ENCODE assay signal across 9 cellular contexts in the genomic region with DNA sequence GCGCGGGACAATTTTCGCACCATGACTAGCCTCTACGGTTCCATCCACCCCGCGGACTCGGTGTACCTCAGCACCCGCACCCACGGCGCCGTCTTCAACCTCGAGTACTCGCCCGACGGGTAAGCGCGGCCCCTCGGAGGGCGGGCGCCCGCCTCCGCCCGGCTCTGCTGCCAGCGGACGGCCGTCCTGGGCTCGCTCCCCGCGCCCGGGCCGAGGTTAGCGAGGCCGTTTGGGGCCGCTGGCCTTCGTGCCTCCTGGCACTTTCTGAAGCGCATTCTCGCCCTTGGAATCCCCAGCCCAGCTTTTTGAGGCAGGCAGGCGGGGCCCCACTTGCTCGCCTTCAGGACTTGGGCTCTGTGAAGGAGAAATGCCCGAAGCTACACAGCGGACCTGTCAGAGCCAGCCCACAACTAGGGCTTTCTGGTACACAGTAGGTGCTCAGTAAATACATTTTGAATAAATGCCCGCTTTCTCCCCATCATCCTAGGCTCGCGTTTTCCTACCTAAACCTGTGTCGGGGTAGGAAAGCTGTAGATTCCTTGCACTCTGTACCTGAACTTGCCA. TPM values are rescaled to one million over a fixed set of nuclear protein-coding genes. Genes with fewer than 3 reads are reported as not detected.
DNase-seq lines count a peak whose midpoint lies in the region; ATAC-seq, FAIRE-seq and TF ChIP-seq lines count a peak whose summit lies in the region.
"Had no signal": no experiment of that assay in that cellular context is flagged by ENCODE, and none has a peak within 500 bp of the region (broad histone marks: within the 10 kb centered on the region; RNA-seq: fewer than 3 reads in every experiment).

No MANE protein-coding gene starts in this region.

- H3K9ac ChIP-seq in DND-41 (ENCODE audit: low read depth, low read length) (peak overlapping the region; percentile 85), trophoblast cell (ENCODE audit: low read length) (peak overlapping the region; percentile 91)

- H3K4me1 ChIP-seq in DND-41 (ENCODE audit: insufficient read depth, low read length) (peaks cover 34% of the 10 kb centered on the region), trophoblast cell (ENCODE audit: control insufficient read depth in 1 of 2, insufficient read depth in 2 of 2, low read length in 2 of 2) (peaks cover 9 to 20% of the 10 kb centered on the region in 2 experiments)

- no peak for DNase-seq in DND-41
- peak; percentile 8 for DNase-seq in HTR-8/SVneo (ENCODE audit: insufficient read length, low spot score)
- DNase-seq in activated T-cell treated with anti-CD3 and anti-CD28 coated beads, Interleukin-2, amount 50 U/mL, for 48 hours = peak; percentile 57 to 68
- DNase-seq in glomerular visceral epithelial cell (ENCODE audit: extremely low spot score) = peak; percentile 20
- peak in 1 of 2 donors; percentile 35 for DNase-seq in trophoblast cell
- no peak for DNase-seq in GOT3 (lab: John Stamatoyannopoulos, UW)
- no peak for DNase-seq in NK-92 treated with Interleukin-12 subunit alpha and Interleukin-12 subunit beta, amount 100 ng/mL, for 24 hours (lab: John Stamatoyannopoulos, UW)

- H3K14ac ChIP-seq in trophoblast cell (ENCODE audit: low read length) = peak overlapping the region; percentile 87

- H3K23ac ChIP-seq in trophoblast cell (ENCODE audit: low read length) = no peak overlapping the region

- H2AFZ ChIP-seq in DND-41 (ENCODE audit: low read depth, low read length) (peak overlapping the region; percentile 97), trophoblast cell (ENCODE audit: insufficient read depth, low read length, poor library complexity) (peak overlapping the region; percentile 88)

- H3K4me3 ChIP-seq in DND-41 (ENCODE audit: low read depth in 1 of 2, low read length in 2 of 2) = peak overlapping the region; percentile 51 to 95
- peak overlapping the region; percentile 96 for H3K4me3 ChIP-seq in trophoblast cell (ENCODE audit: low read depth, low read length)

- WGBS in trophoblast cell (ENCODE audit: extremely low coverage, insufficient coverage, insufficient read length) = no CpG with 5 or more reads among the region's 45 CpGs

- H2BK5ac ChIP-seq in trophoblast cell (ENCODE audit: low read depth, low read length, poor library complexity) = peak overlapping the region; percentile 42

- H3K27me3 ChIP-seq in DND-41 (ENCODE audit: insufficient read depth, low read length, poor library complexity) (no peaks in the 10 kb centered on the region), trophoblast cell (ENCODE audit: insufficient read depth, low read length) (no peaks in the 10 kb centered on the region)

- H2BK120ac ChIP-seq in trophoblast cell (ENCODE audit: insufficient read depth, low read length, poor library complexity) = peak overlapping the region; percentile 64

- H3K4ac ChIP-seq in trophoblast cell (ENCODE audit: low read depth, low read length) = peak overlapping the region; percentile 68

- H3K36me3 ChIP-seq in DND-41 (ENCODE audit: insufficient read depth, low read length) (peaks cover 6% of the 10 kb centered on the region; the same call in 1 of the 2 replicates), trophoblast cell (ENCODE audit: control insufficient read depth in 1 of 2, insufficient read depth in 2 of 2, low read length in 2 of 2) (peaks cover 0 to 2% of the 10 kb centered on the region in 2 experiments)

- no peak overlapping the region for H2BK12ac ChIP-seq in trophoblast cell (ENCODE audit: low read length)

- peak overlapping the region; percentile 91 for H3K18ac ChIP-seq in trophoblast cell (ENCODE audit: low read length)

- peak overlapping the region; percentile 88 for H4K8ac ChIP-seq in trophoblast cell (ENCODE audit: low read depth, low read length)

- ATAC-seq in DND-41 (ENCODE audit: insufficient read depth, low read depth) = peak; percentile 54
- peak; percentile 39 for ATAC-seq in GM21528 (IDR thresholded peaks at IDR 0.05; ENCODE audit: low FRiP score, unreplicated experiment)

- H3K4me2 ChIP-seq in DND-41 (ENCODE audit: insufficient read depth, low read length) = peak overlapping the region; percentile 97
- peak overlapping the region; percentile 80 for H3K4me2 ChIP-seq in trophoblast cell (ENCODE audit: low read length)

- peak overlapping the region; percentile 79 for H4K91ac ChIP-seq in trophoblast cell (ENCODE audit: low read depth, low read length)

- H3K27ac ChIP-seq in DND-41 (ENCODE audit: low read length) (peak overlapping the region; percentile 67), trophoblast cell (ENCODE audit: low read depth, low read length) (peak overlapping the region; percentile 66)

- no peaks in the 10 kb centered on the region for H3K9me3 ChIP-seq in DND-41 (ENCODE audit: insufficient read depth, low read length, severe bottlenecking)
- no peaks in the 10 kb centered on the region for H3K9me3 ChIP-seq in trophoblast cell (ENCODE audit: insufficient read depth, low read depth, low read length)

- no peak for TF ChIP-seq CTCF in DND-41 (IDR thresholded peaks at IDR 0.05; ENCODE audit: borderline replicate concordance, extremely low read depth, low read length, poor library complexity, severe bottlenecking)

- H3K79me1 ChIP-seq in trophoblast cell (ENCODE audit: low read length) = peaks cover 14% of the 10 kb centered on the region

- H3K79me2 ChIP-seq in DND-41 (ENCODE audit: insufficient read depth, low read length) = peaks cover 63% of the 10 kb centered on the region
- H3K79me2 ChIP-seq in trophoblast cell (ENCODE audit: control insufficient read depth, insufficient read depth, low read length, poor library complexity) = peaks cover 12% of the 10 kb centered on the region

- peak overlapping the region; percentile 63 for H4K12ac ChIP-seq in trophoblast cell (ENCODE audit: low read depth, low read length)

- no peak for FAIRE-seq in HTR-8/SVneo (lab: Jason Lieb, UNC)
- FAIRE-seq: TTC549 had no signal

- H4K20me1 ChIP-seq in DND-41 (ENCODE audit: insufficient read depth, low read length) = peaks cover 20% of the 10 kb centered on the region

- peak overlapping the region; percentile 33 for H2AK5ac ChIP-seq in trophoblast cell (ENCODE audit: low read length)

RNA-seq across cellular contexts. Expression of a gene that starts 0.8 kb away (rescaled TPM):
- 12.3 TPM in 2 replicates for polyA plus RNA-seq in trophoblast cell (2013)

RNA-seq across cellular contexts. Expression of a gene that starts 16.5 kb away (rescaled TPM):
- 18.8 and 19.1 TPM in 2 replicates for polyA plus RNA-seq in trophoblast cell (2013)

RNA-seq across cellular contexts. Expression of a gene that starts 47.8 kb away (rescaled TPM):
- polyA plus RNA-seq in trophoblast cell (2013) = 3.2 and 3.6 TPM in 2 replicates

Comparison
In these comparisons a context has a peak if more than half of its experiments do, and no peak if none do; other contexts are left out.
1. DNase-seq: peak in HTR-8/SVneo (single experiment), activated T-cell treated with anti-CD3 and anti-CD28 coated beads, Interleukin-2, amount 50 U/mL, for 48 hours (2 of 2) and glomerular visceral epithelial cell (single experiment); none in DND-41 (single experiment), GOT3 (single experiment) and NK-92 treated with Interleukin-12 subunit alpha and Interleukin-12 subunit beta, amount 100 ng/mL, for 24 hours (single experiment).